In the genomic region with DNA sequence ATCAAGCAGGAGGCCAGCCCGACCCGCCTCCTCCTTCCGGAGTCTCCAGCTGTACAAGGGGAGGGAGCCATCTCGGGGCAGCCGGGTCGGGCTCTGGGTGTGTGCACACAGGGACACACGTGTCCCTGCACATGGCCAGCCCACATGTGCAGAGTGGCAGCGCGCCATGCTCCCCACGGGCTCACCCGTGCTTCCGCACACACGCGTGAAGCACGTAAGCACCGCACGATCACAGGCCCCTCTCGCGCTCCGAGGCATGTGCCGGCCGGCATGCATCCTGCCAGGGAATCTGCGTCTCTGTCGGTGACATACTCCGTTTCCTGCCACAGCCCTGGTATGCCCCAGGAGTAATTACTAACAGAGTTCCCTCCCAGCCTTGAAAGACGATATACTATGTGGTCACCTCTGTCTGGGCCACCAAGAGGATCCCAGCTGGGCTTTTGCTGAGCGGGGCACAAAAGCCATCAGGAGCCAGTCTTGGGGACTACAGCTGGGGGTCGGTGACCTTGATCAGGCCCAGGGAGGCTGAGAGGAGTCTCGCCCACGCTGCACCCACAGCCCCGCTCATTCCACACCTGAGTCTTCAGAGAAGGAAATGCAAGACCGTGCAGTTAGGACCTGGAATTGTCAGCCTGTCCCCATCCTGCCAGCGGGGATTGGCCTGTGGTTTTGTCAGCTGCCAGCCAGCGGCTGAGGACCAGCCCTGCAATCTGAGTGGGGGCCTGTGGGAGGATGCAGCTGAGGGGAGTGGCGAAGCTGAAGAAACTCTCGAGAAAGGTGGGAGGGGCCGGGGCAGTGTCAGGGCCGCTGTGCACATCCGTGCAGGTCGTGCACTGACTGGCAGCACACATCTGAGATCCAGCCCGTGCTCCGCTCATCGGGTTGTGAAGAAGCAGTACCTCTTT, we compare ENCODE assay signal across 8 cellular contexts. TPM values are rescaled to one million over a fixed set of nuclear protein-coding genes. Genes with fewer than 3 reads are reported as not detected.
A peak's percentile ranks its signal among the peaks of the same experiment; 100 is the strongest.
DNase-seq lines count a peak whose midpoint lies in the region; ATAC-seq and TF ChIP-seq lines count a peak whose summit lies in the region.

No MANE protein-coding gene starts in this region.

- no peaks in the 10 kb centered on the region for H3K36me3 Mint-ChIP-seq in activated T-cell treated with anti-CD3 and anti-CD28 coated beads, Interleukin-2, amount 50 U/mL, for 4 hours (ENCODE audit: insufficient read depth)

- POLR2A ChIA-PET in BJ (lab: Charles Lee) = no interaction called here

- ATAC-seq in GM21737 (IDR thresholded peaks at IDR 0.05; ENCODE audit: unreplicated experiment) = peak; percentile 55
- ATAC-seq in activated T-cell treated with anti-CD3 and anti-CD28 coated beads, Interleukin-2, amount 50 U/mL, for 4 hours = peak; percentile 58 to 61

- H3K4me3 Mint-ChIP-seq in activated T-cell treated with anti-CD3 and anti-CD28 coated beads, Interleukin-2, amount 50 U/mL, for 4 hours = peak overlapping the region; percentile 73

- peaks cover 56% of the 10 kb centered on the region for H3K4me1 Mint-ChIP-seq in activated T-cell treated with anti-CD3 and anti-CD28 coated beads, Interleukin-2, amount 50 U/mL, for 4 hours (ENCODE audit: low read depth)

- CTCF ChIA-PET in BJ (lab: Yijun Ruan, JAX) = interaction anchor here (0.7 to 1.3 kb wide), 5 partner anchors 9 to 111 kb away, joined by 3 to 4 read pairs (median 3); partner anchors contain the start of gene GRIFIN

- DNase-seq in BJ (ENCODE audit: low read depth) = peak; percentile 52
- DNase-seq in NOMO-1 treated with dmso at 0.1 percent for 144 hours (lab: John Stamatoyannopoulos, UW; ENCODE audit: unreplicated experiment) = peak; percentile 84
- DNase-seq in activated T-cell treated with anti-CD3 and anti-CD28 coated beads, Interleukin-2, amount 50 U/mL, for 4 hours = peak; percentile 60
- DNase-seq in germinal center (ENCODE audit: low spot score) = peak; percentile 83
- peak in 2 of 3 donors; percentile 49 to 61 for DNase-seq in stimulated activated CD4-positive, alpha-beta T cell treated with anti-CD3 and anti-CD28 coated beads, TNF-alpha, amount 100 ng/mL, for 1 hour (ENCODE audit: low read depth in 3 of 3, low spot score in 1 of 3)
- no peak for DNase-seq in GM10266 (ENCODE audit: extremely low spot score)
- no peak for DNase-seq in NCI-H2081 treated with DMSO at 0.1 percent for 48 hours (lab: John Stamatoyannopoulos, UW)

- TF ChIP-seq CTCF in BJ (IDR thresholded peaks at IDR 0.05; ENCODE audit: insufficient read depth, low read depth, low read length) (no peak), GM10266 (IDR thresholded peaks at IDR 0.05; ENCODE audit: control insufficient read depth, insufficient read depth, low read depth, missing control alignments) (no peak)

- no peaks in the 10 kb centered on the region for H3K9me3 Mint-ChIP-seq in activated T-cell treated with anti-CD3 and anti-CD28 coated beads, Interleukin-2, amount 50 U/mL, for 4 hours

- H3K4me3 ChIP-seq in BJ (ENCODE audit: low read depth, low read length) = no peak overlapping the region

- H3K27me3 Mint-ChIP-seq in activated T-cell treated with anti-CD3 and anti-CD28 coated beads, Interleukin-2, amount 50 U/mL, for 4 hours (ENCODE audit: low read depth) = no peaks in the 10 kb centered on the region

- H3K36me3 ChIP-seq in BJ (ENCODE audit: control insufficient read depth, insufficient read depth, low read length) = no peaks in the 10 kb centered on the region

- H3K27me3 ChIP-seq in BJ (ENCODE audit: control insufficient read depth, insufficient read depth, low read length) = no peaks in the 10 kb centered on the region

RNA-seq across cellular contexts. Expression of gene LFNG, which starts 11.0 kb away (rescaled TPM):
- 2.0 and 3.1 TPM in 2 replicates for polyA plus RNA-seq in BJ (2011; rRNA removed)
- 2.2 TPM in 2 replicates for polyA minus RNA-seq in BJ (2011; rRNA and poly(A)+ RNA removed)
- total RNA-seq in activated T-cell treated with anti-CD3 and anti-CD28 coated beads, Interleukin-2, amount 50 U/mL, for 4 hours = 10 to 100 TPM; 16.1 to 17.7 (median 17.7) TPM

RNA-seq across cellular contexts. Expression of gene GRIFIN, which starts 32.4 kb away (rescaled TPM):
- not detected in 2 replicates for polyA plus RNA-seq in BJ (2011; rRNA removed)
- polyA minus RNA-seq in BJ (2011; rRNA and poly(A)+ RNA removed) = not detected in 2 replicates
- not detected for total RNA-seq in activated T-cell treated with anti-CD3 and anti-CD28 coated beads, Interleukin-2, amount 50 U/mL, for 4 hours

RNA-seq across cellular contexts. Expression of gene BRAT1, which starts 46.7 kb away (rescaled TPM):
- polyA plus RNA-seq in BJ (2011; rRNA removed) = 9.1 and 17.9 TPM in 2 replicates
- 7.7 and 8.5 TPM in 2 replicates for polyA minus RNA-seq in BJ (2011; rRNA and poly(A)+ RNA removed)
- total RNA-seq in activated T-cell treated with anti-CD3 and anti-CD28 coated beads, Interleukin-2, amount 50 U/mL, for 4 hours = 10 to 100 TPM; 40.7 to 55.0 (median 42.6) TPM

RNA-seq across cellular contexts. Expression of gene IQCE, which starts 50.2 kb away (rescaled TPM):
- 6.8 and 9.9 TPM in 2 replicates for polyA plus RNA-seq in BJ (2011; rRNA removed)
- 7.5 and 8.6 TPM in 2 replicates for polyA minus RNA-seq in BJ (2011; rRNA and poly(A)+ RNA removed)
- total RNA-seq in activated T-cell treated with anti-CD3 and anti-CD28 coated beads, Interleukin-2, amount 50 U/mL, for 4 hours = 10 to 100 TPM in 1 of 3 donors, 1 to 10 TPM in 2; 8.9 to 10.4 (median 9.0) TPM

Comparison
In these comparisons a context has a peak if more than half of its experiments do, and no peak if none do; other contexts are left out.
1. DNase-seq: peak in BJ (single experiment), NOMO-1 treated with dmso at 0.1 percent for 144 hours (single experiment), activated T-cell treated with anti-CD3 and anti-CD28 coated beads, Interleukin-2, amount 50 U/mL, for 4 hours (single experiment), germinal center (single experiment) and stimulated activated CD4-positive, alpha-beta T cell treated with anti-CD3 and anti-CD28 coated beads, TNF-alpha, amount 100 ng/mL, for 1 hour (2 of 3); none in GM10266 (single experiment) and NCI-H2081 treated with DMSO at 0.1 percent for 48 hours (single experiment).